In genomic region chr22:36305813-36306212, GRCh38 we compare ENCODE assay signal across 20 cellular contexts. TPM values are rescaled to one million over a fixed set of nuclear protein-coding genes. Genes with fewer than 3 reads are reported as not detected.
A peak's percentile ranks its signal among the peaks of the same experiment; 100 is the strongest.
DNase-seq lines count a peak whose midpoint lies in the region; ATAC-seq, FAIRE-seq and TF ChIP-seq lines count a peak whose summit lies in the region.
"Had no signal": no experiment of that assay in that cellular context is flagged by ENCODE, and none has a peak within 500 bp of the region (broad histone marks: within the 10 kb centered on the region; RNA-seq: fewer than 3 reads in every experiment).

No MANE protein-coding gene starts in this region.

- peak overlapping the region; percentile 27 for H3K27ac Mint-ChIP-seq in activated naive CD8-positive, alpha-beta T cell treated with anti-CD3 and anti-CD28 coated beads, Interleukin-2, amount 50 U/mL, for 24 hours
- H3K27ac Mint-ChIP-seq in mesothelial cell of epicardium = peak overlapping the region; percentile 21

- H3K27me3 Mint-ChIP-seq in activated naive CD8-positive, alpha-beta T cell treated with anti-CD3 and anti-CD28 coated beads, Interleukin-2, amount 50 U/mL, for 24 hours = no peaks in the 10 kb centered on the region
- no peaks in the 10 kb centered on the region for H3K27me3 Mint-ChIP-seq in mesothelial cell of epicardium (ENCODE audit: low read depth)

- CTCF ChIA-PET in HepG2 (lab: Yijun Ruan, JAX; ENCODE audit: low intra/inter-chr PET ratio, low total read pairs) = no interaction called here

- H3K27ac ChIP-seq in HepG2 (ENCODE audit: extremely low read length, insufficient read depth, low read length) (no peak overlapping the region), right lobe of liver (no peak overlapping the region)

- H3K36me3 ChIP-seq in HepG2 (replicated peaks in 1 of 2; ENCODE audit: control insufficient read depth in 1 of 2, insufficient read depth in 2 of 2, low read length in 2 of 2) (peaks cover 53 to 80% of the 10 kb centered on the region in 2 experiments), right lobe of liver (peaks cover 35 to 96% (median 66%) of the 10 kb centered on the region in 4 donors), H7 (replicated peaks; ENCODE audit: control insufficient read depth, insufficient read depth, low read length) (peaks cover 60% of the 10 kb centered on the region)

- POLR2A ChIA-PET in HepG2 (lab: Yijun Ruan, JAX) = no interaction called here

- WGBS in HepG2 (ENCODE audit: low lambda C conversion rate) = 97% methylated on average over 16 of the region's 19 CpGs
- no CpG with 5 or more reads among the region's 19 CpGs for WGBS in right lobe of liver (ENCODE audit: insufficient coverage, low coverage, low lambda C conversion rate, missing lambda C conversion rate)

- H3K4me2 ChIP-seq in HepG2 (ENCODE audit: low read depth, low read length) = no peak overlapping the region

- in situ Hi-C loops in HepG2 (cut with HindIII; ENCODE audit: extremely low pct_ligation_motif_present, low pct_unique_long_range_greater_than_20kb) = no loop called here

- H3K4me1 ChIP-seq in HepG2 (ENCODE audit: insufficient read depth, low read length) = peaks cover 20% of the 10 kb centered on the region
- H3K4me1 ChIP-seq in right lobe of liver = peaks cover 0 to 15% (median 0%) of the 10 kb centered on the region in 4 donors

- peaks cover 65% of the 10 kb centered on the region for H3K36me3 Mint-ChIP-seq in activated naive CD8-positive, alpha-beta T cell treated with anti-CD3 and anti-CD28 coated beads, Interleukin-2, amount 50 U/mL, for 24 hours (ENCODE audit: low read depth)
- peaks cover 31% of the 10 kb centered on the region for H3K36me3 Mint-ChIP-seq in mesothelial cell of epicardium

- TF ChIP-seq CTCF in HepG2 (CRISPR knock-in tag; IDR thresholded peaks at IDR 0.05) (no peak), right lobe of liver (IDR thresholded peaks at IDR 0.05) (no peak), mesothelial cell of epicardium (IDR thresholded peaks at IDR 0.05; ENCODE audit: unreplicated experiment) (no peak)

- H3K4me3 ChIP-seq in HepG2 (replicated peaks in 1 of 3; ENCODE audit: insufficient read depth in 1 of 3, low read depth in 2 of 3, low read length in 3 of 3) (no peak overlapping the region), right lobe of liver (no peak overlapping the region), H7 (ENCODE audit: insufficient read depth, low read depth, low read length) (no peak overlapping the region)
- H3K4me3 ChIP-seq: K562, lung, Peyer's patch had no signal

- no peaks in the 10 kb centered on the region for H3K9me3 ChIP-seq in HepG2 (ENCODE audit: low read length)
- no peaks in the 10 kb centered on the region for H3K9me3 ChIP-seq in right lobe of liver
- H3K9me3 ChIP-seq: Peyer's patch had no signal

- TF ChIP-seq EP300 in HepG2 (IDR thresholded peaks at IDR 0.05; ENCODE audit: low read depth in 2 of 2, low read length in 2 of 2) = no peak
- TF ChIP-seq EP300 in HepG2 (CRISPR knock-in tag; IDR thresholded peaks at IDR 0.05; ENCODE audit: borderline replicate concordance) = no peak

- H2AFZ ChIP-seq in HepG2 (ENCODE audit: low read length) = no peak overlapping the region

- intact Hi-C loops in HepG2 (cut with micrococcal nuclease; ENCODE audit: unreplicated experiment) (no loop called here), right lobe of liver (cut with DNase I) (no loop called here)

- no peak for TF ChIP-seq RAD21 in HepG2 (CRISPR knock-in tag; IDR thresholded peaks at IDR 0.05)

- no peak for FAIRE-seq in HepG2 (lab: Jason Lieb, UNC)
- FAIRE-seq: K562, kidney had no signal

- H3K9me3 Mint-ChIP-seq in activated naive CD8-positive, alpha-beta T cell treated with anti-CD3 and anti-CD28 coated beads, Interleukin-2, amount 50 U/mL, for 24 hours = no peaks in the 10 kb centered on the region
- H3K9me3 Mint-ChIP-seq in mesothelial cell of epicardium = no peaks in the 10 kb centered on the region
- H3K9me3 Mint-ChIP-seq: H9 had no signal

- H3K27me3 ChIP-seq in HepG2 (ENCODE audit: control insufficient read depth in 1 of 2, insufficient read depth in 2 of 2, low read length in 2 of 2) = no peaks in the 10 kb centered on the region
- no peaks in the 10 kb centered on the region for H3K27me3 ChIP-seq in right lobe of liver
- no peaks in the 10 kb centered on the region for H3K27me3 ChIP-seq in H7 (ENCODE audit: control insufficient read depth, insufficient read depth, low read length)
- H3K27me3 ChIP-seq: Peyer's patch had no signal

- H3K4me3 Mint-ChIP-seq in activated naive CD8-positive, alpha-beta T cell treated with anti-CD3 and anti-CD28 coated beads, Interleukin-2, amount 50 U/mL, for 24 hours = no peak overlapping the region
- no peak overlapping the region for H3K4me3 Mint-ChIP-seq in mesothelial cell of epicardium
- H3K4me3 Mint-ChIP-seq: H9 had no signal

- H4K20me1 ChIP-seq in HepG2 (ENCODE audit: insufficient read depth, low read length) = 0 out of 2 replicates have a peak, but pooled peaks cover 2% of the 10 kb centered on the region

- no peak for DNase-seq in HepG2 (ENCODE audit: low spot score)
- DNase-seq in right lobe of liver = no peak
- no peak for DNase-seq in activated naive CD8-positive, alpha-beta T cell treated with anti-CD3 and anti-CD28 coated beads, Interleukin-2, amount 50 U/mL, for 24 hours
- no peak for DNase-seq in mesothelial cell of epicardium (ENCODE audit: low spot score in 2 of 2, unreplicated experiment in 2 of 2)
- no peak for DNase-seq in H7
- DNase-seq in KG1 (lab: John Stamatoyannopoulos, UW) = no peak
- DNase-seq: activated naive CD4-positive, alpha-beta T cell treated with Interleukin-2 at 50 U/mL for 16 hours; activated T-cell treated with anti-CD3 and anti-CD28 coated beads for 4 hours; DMS 273 treated with DMSO at 0.1 percent for 48 hours; effector memory CD4-positive, alpha-beta T cell; H9; kidney; NCI-H1436 treated with DMSO at 0.1 percent for 48 hours; NCI-H524; nucleus accumbens; Peyer's patch; stimulated activated CD4-positive, alpha-beta T cell treated with anti-CD3 and anti-CD28 coated beads, Interleukin-12 subunit alpha, Interleukin-12 subunit beta, amount 100 ng/mL, for 4 hours had no signal

- H3K9ac ChIP-seq in HepG2 (ENCODE audit: insufficient read depth, low read depth, low read length) = no peak overlapping the region

- BruUV-seq in HepG2 (replicated peaks; lab: Mats Ljungman, UMichigan) = no TSS peak

- no peak for ATAC-seq in HepG2
- ATAC-seq in right lobe of liver = no peak
- ATAC-seq in activated naive CD8-positive, alpha-beta T cell treated with anti-CD3 and anti-CD28 coated beads, Interleukin-2, amount 50 U/mL, for 24 hours = no peak
- no peak for ATAC-seq in GM21723 (IDR thresholded peaks at IDR 0.05; ENCODE audit: unreplicated experiment)
- ATAC-seq: K562 had no signal

- TF ChIP-seq POLR2A in HepG2 (IDR thresholded peaks at IDR 0.05; ENCODE audit: insufficient read depth in 1 of 2, low read depth in 2 of 2, low read length in 2 of 2) = no peak; a peak in 1 of 4 replicates
- TF ChIP-seq POLR2A in right lobe of liver (IDR thresholded peaks at IDR 0.05) = no peak

- H3K4me1 Mint-ChIP-seq in activated naive CD8-positive, alpha-beta T cell treated with anti-CD3 and anti-CD28 coated beads, Interleukin-2, amount 50 U/mL, for 24 hours = peaks cover 11% of the 10 kb centered on the region
- no peaks in the 10 kb centered on the region for H3K4me1 Mint-ChIP-seq in mesothelial cell of epicardium

- no peaks in the 10 kb centered on the region for H3K79me2 ChIP-seq in HepG2 (ENCODE audit: insufficient read depth, low read length)

TF ChIP-seq in HepG2, 621 proteins besides CTCF, POLR2A, EP300 and RAD21:
- TF ChIP-seq AGO2 (optimal IDR thresholded peaks at IDR 0.05; ENCODE audit: low read depth, low read length) (peak; percentile 51), ZFP36L1 (CRISPR knock-in tag; IDR thresholded peaks at IDR 0.05) (no peak), ZNF225 (CRISPR knock-in tag; IDR thresholded peaks at IDR 0.05) (no peak), ZNF274 (CRISPR knock-in tag; IDR thresholded peaks at IDR 0.05) (no peak)

RNA-seq across cellular contexts. Expression of gene APOL1, which starts 52.9 kb away (rescaled TPM):
- 11.2 and 20.3 TPM in 2 replicates for total RNA-seq in HepG2 (2016; rRNA removed; fragmentation: Illumina TruSeq; extraction: Trizol)
- 2.3 and 2.8 TPM in 2 replicates for total RNA-seq in HepG2 (2016; cell fraction: cytosol; rRNA removed; fragmentation: Illumina TruSeq; extraction: Trizol; ENCODE audit: low read depth)
- 10.1 and 20.9 TPM in 2 replicates for total RNA-seq in HepG2 (2016; cell fraction: insoluble cytoplasmic fraction; rRNA removed; fragmentation: Illumina TruSeq; extraction: Trizol)
- 3.2 and 3.4 TPM in 2 replicates for total RNA-seq in HepG2 (2016; cell fraction: membrane; rRNA removed; fragmentation: Illumina TruSeq; extraction: Trizol)
- 19.4 and 20.3 TPM in 2 replicates for total RNA-seq in HepG2 (2016; cell fraction: nucleus; rRNA removed; fragmentation: Illumina TruSeq; extraction: Trizol)
- polyA plus RNA-seq in HepG2 (2011; rRNA removed) = 75.0 and 124 TPM in 2 replicates
- polyA plus RNA-seq in HepG2 (2011; cell fraction: cytosol; rRNA removed) = 57.2 and 84.6 TPM in 2 replicates
- 110 and 144 TPM in 2 replicates for polyA plus RNA-seq in HepG2 (2011; cell fraction: nucleus; rRNA removed)
- 126 and 159 TPM in 2 replicates for polyA plus RNA-seq in HepG2 (2012)
- 2.5 and 2.9 TPM in 2 replicates for polyA plus RNA-seq in HepG2 (2016; cell fraction: cytosol; fragmentation: Illumina TruSeq; extraction: Trizol; ENCODE audit: low read depth)
- polyA plus RNA-seq in HepG2 (2016; cell fraction: insoluble cytoplasmic fraction; fragmentation: Illumina TruSeq; extraction: Trizol; ENCODE audit: low read depth) = 12.0 and 13.0 TPM in 2 replicates
- polyA plus RNA-seq in HepG2 (2016; cell fraction: membrane; fragmentation: Illumina TruSeq; extraction: Trizol; ENCODE audit: low read depth) = 3.3 and 3.8 TPM in 2 replicates
- 37.3 and 42.3 TPM in 2 replicates for polyA plus RNA-seq in HepG2 (2016; cell fraction: nucleus; fragmentation: Illumina TruSeq; extraction: Trizol; ENCODE audit: insufficient read depth, low read depth)
- 2.0 and 61.9 TPM in 2 replicates for polyA minus RNA-seq in HepG2 (2011; rRNA and poly(A)+ RNA removed; ENCODE audit: low replicate concordance)
- polyA minus RNA-seq in HepG2 (2011; cell fraction: cytosol; rRNA and poly(A)+ RNA removed) = 61.5 and 88.3 TPM in 2 replicates
- polyA minus RNA-seq in HepG2 (2011; cell fraction: nucleus; rRNA and poly(A)+ RNA removed) = 34.2 and 54.7 TPM in 2 replicates
- total RNA-seq in right lobe of liver = 100 to 1,000 TPM in 5 of 6 experiments, 10 to 100 TPM in 1; 85.1 to 299 (median 119) TPM
- 1.7 to 1.9 TPM (median 1.7 TPM) in 3 replicates for total RNA-seq in mesothelial cell of epicardium
- total RNA-seq in H7 (2014; rRNA removed; shearing (Covaris generic)) = not detected in 2 replicates
- total RNA-seq: H9 had no signal
